ENCODE assay signal across 1 cellular context in genomic region chr14:30252800-30253425, GRCh38.
TF ChIP-seq lines count a peak whose summit lies in the region.

No MANE protein-coding gene starts in this region.

TF ChIP-seq in GM23338, 12 proteins besides CTCF, POLR2A, EP300 and RAD21 (continued from another document):
- TF ChIP-seq ZNF462 (CRISPR knock-in tag; IDR thresholded peaks at IDR 0.05) = no peak
- TF ChIP-seq ZNF331 (CRISPR knock-in tag; IDR thresholded peaks at IDR 0.05; ENCODE audit: low read depth) = no peak
- no peak for TF ChIP-seq NANOG (IDR thresholded peaks at IDR 0.05; ENCODE audit: borderline replicate concordance)
- no peak for TF ChIP-seq STAT1 (IDR thresholded peaks at IDR 0.05; ENCODE audit: unreplicated experiment)
TF ChIP-seq in GM23338: peak in this region for 0.
